16 cellular contexts compared by ENCODE assay signal in the genomic region with DNA sequence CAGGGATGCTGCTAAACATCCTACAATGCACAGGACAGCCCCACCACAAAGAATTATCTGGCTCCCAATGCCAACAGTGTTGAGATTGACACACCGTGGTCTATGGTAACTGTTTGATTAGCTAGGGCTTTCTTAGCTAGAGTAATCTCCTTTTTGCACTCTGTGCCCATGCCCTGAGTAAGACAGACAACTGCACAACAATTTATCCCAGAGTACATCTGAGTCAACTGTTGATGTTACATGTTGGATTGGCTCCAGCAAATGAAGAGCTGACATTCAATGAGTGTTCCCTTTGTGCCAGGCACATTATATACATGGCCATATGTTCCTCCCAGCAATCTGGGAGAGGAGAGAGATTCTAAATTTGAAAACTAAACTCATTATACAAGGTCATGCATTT. TPM values are rescaled to one million over a fixed set of nuclear protein-coding genes. Genes with fewer than 3 reads are reported as not detected.
DNase-seq lines count a peak whose midpoint lies in the region; ATAC-seq and TF ChIP-seq lines count a peak whose summit lies in the region.
"Had no signal": no experiment of that assay in that cellular context is flagged by ENCODE, and none has a peak within 500 bp of the region (broad histone marks: within the 10 kb centered on the region; RNA-seq: fewer than 3 reads in every experiment).

No MANE protein-coding gene starts in this region.

- CTCF ChIA-PET in CD8-positive, alpha-beta T cell (lab: Charles Lee), result interaction anchor here (0.6 to 1.2 kb wide), 2 partner anchors 38 to 103 kb away, joined by 3 to 4 read pairs; no protein-coding TSS in a partner anchor

- H3K4me3 ChIP-seq in CD8-positive, alpha-beta T cell (ENCODE audit: low read depth, low read length), result no peak overlapping the region
- H3K4me3 ChIP-seq in hepatocyte (no peak overlapping the region), suprapubic skin (no peak overlapping the region)
- H3K4me3 ChIP-seq: esophagus squamous epithelium, testis had no signal

- H3K4me1 ChIP-seq in CD8-positive, alpha-beta T cell (ENCODE audit: insufficient read depth, low read length), result peaks cover 68% of the 10 kb centered on the region
- H3K4me1 ChIP-seq in hepatocyte (ENCODE audit: insufficient read depth) (peaks cover 10% of the 10 kb centered on the region), suprapubic skin (no peaks in the 10 kb centered on the region)
- H3K4me1 ChIP-seq: testis had no signal

- H2AFZ ChIP-seq in hepatocyte, result no peak overlapping the region

- no peak for TF ChIP-seq CTCF in CD8-positive, alpha-beta T cell (IDR thresholded peaks at IDR 0.05)
- TF ChIP-seq CTCF in HFFc6 (IDR thresholded peaks at IDR 0.05), result no peak
- no peak for TF ChIP-seq CTCF in hepatocyte (IDR thresholded peaks at IDR 0.05; ENCODE audit: poor library complexity)
- no peak for TF ChIP-seq CTCF in suprapubic skin (IDR thresholded peaks at IDR 0.05)

- H3K27ac Mint-ChIP-seq in CD8-positive, alpha-beta T cell, result peak overlapping the region; percentile 70
- H3K27ac Mint-ChIP-seq in HFFc6, result no peak overlapping the region
- H3K27ac Mint-ChIP-seq in T-helper 17 cell, result peak overlapping the region; percentile 79
- H3K27ac Mint-ChIP-seq: activated T-helper 2 cell treated with anti-CD3 and anti-CD28 coated beads, Interferon-gamma antibody, Interleukin-2, Interleukin-4, amounts not matched to agents 10 μg/mL and 5 μg/mL and 100 μg/mL, durations not matched to agents 14 hours and 24 hours and 36 hours; nephron progenitor cell had no signal

- peaks cover 62% of the 10 kb centered on the region for H3K4me1 Mint-ChIP-seq in CD8-positive, alpha-beta T cell (ENCODE audit: low read depth)
- H3K4me1 Mint-ChIP-seq in HFFc6 (ENCODE audit: low read depth), result peaks cover 8% of the 10 kb centered on the region
- H3K4me1 Mint-ChIP-seq in T-helper 17 cell, result peaks cover 23% of the 10 kb centered on the region
- H3K4me1 Mint-ChIP-seq: nephron progenitor cell had no signal

- 88% methylated on average over 1 of the region's 1 CpG for WGBS in hepatocyte (ENCODE audit: low lambda C conversion rate, missing lambda C conversion rate)
- WGBS in suprapubic skin, result 100% methylated on average over 1 of the region's 1 CpG

- intact Hi-C loops in CD8-positive, alpha-beta T cell (cut with DNase I, micrococcal nuclease), result no loop called here

- H3K4me3 Mint-ChIP-seq in CD8-positive, alpha-beta T cell, result no peak overlapping the region
- H3K4me3 Mint-ChIP-seq in HFFc6 (no peak overlapping the region), T-helper 17 cell (peak overlapping the region; percentile 12)
- H3K4me3 Mint-ChIP-seq: central memory CD8-positive, alpha-beta T cell; nephron progenitor cell had no signal

- DNase-seq in CD8-positive, alpha-beta T cell, result no peak
- DNase-seq in HFFc6 (peak; percentile 10), T-helper 17 cell (no peak), hepatocyte (ENCODE audit: low spot score) (no peak), NCI-H1048 (lab: John Stamatoyannopoulos, UW) (no peak), suprapubic skin (ENCODE audit: low spot score in 2 of 2) (no peak), kidney glomerular epithelial cell (lab: John Stamatoyannopoulos, UW) (no peak)
- DNase-seq: activated CD4-positive, CD25-positive, alpha-beta regulatory T cell treated with anti-CD3 and anti-CD28 coated beads, Interleukin-2, amount 50 U/mL, for 72 hours; esophagus squamous epithelium; islet precursor cell; NCI-H1105 treated with DMSO at 0.1 percent for 48 hours; nephron progenitor cell; testis had no signal

- H3K36me3 ChIP-seq in CD8-positive, alpha-beta T cell (ENCODE audit: insufficient read depth, low read length), result no peaks in the 10 kb centered on the region
- no peaks in the 10 kb centered on the region for H3K36me3 ChIP-seq in hepatocyte (replicated peaks; ENCODE audit: insufficient read depth, low read depth)
- H3K36me3 ChIP-seq in suprapubic skin, result no peaks in the 10 kb centered on the region
- H3K36me3 ChIP-seq: esophagus squamous epithelium had no signal

- no peaks in the 10 kb centered on the region for H4K20me1 ChIP-seq in hepatocyte (ENCODE audit: insufficient read depth, poor library complexity, severe bottlenecking)

- no peaks in the 10 kb centered on the region for H3K36me3 Mint-ChIP-seq in CD8-positive, alpha-beta T cell
- H3K36me3 Mint-ChIP-seq in HFFc6 (ENCODE audit: low read depth) (0 out of 2 replicates have a peak, but pooled peaks cover 5% of the 10 kb centered on the region), T-helper 17 cell (ENCODE audit: low read depth) (no peaks in the 10 kb centered on the region)

- H3K27me3 Mint-ChIP-seq in CD8-positive, alpha-beta T cell (ENCODE audit: low read depth), result no peaks in the 10 kb centered on the region
- H3K27me3 Mint-ChIP-seq in HFFc6 (ENCODE audit: insufficient read depth), result no peaks in the 10 kb centered on the region
- H3K27me3 Mint-ChIP-seq in T-helper 17 cell, result no peaks in the 10 kb centered on the region
- H3K27me3 Mint-ChIP-seq: central memory CD8-positive, alpha-beta T cell had no signal

- H3K9me2 ChIP-seq in hepatocyte (replicated peaks; ENCODE audit: insufficient read depth), result no peaks in the 10 kb centered on the region

- no peaks in the 10 kb centered on the region for H3K9me3 ChIP-seq in CD8-positive, alpha-beta T cell (ENCODE audit: low read length)
- H3K9me3 ChIP-seq in T-helper 17 cell (ENCODE audit: control insufficient read depth, low read length, poor library complexity, severe bottlenecking) (no peaks in the 10 kb centered on the region), hepatocyte (ENCODE audit: low read depth) (no peaks in the 10 kb centered on the region), suprapubic skin (no peaks in the 10 kb centered on the region)
- H3K9me3 ChIP-seq: esophagus squamous epithelium, testis had no signal

- H3K79me2 ChIP-seq in hepatocyte, result no peaks in the 10 kb centered on the region

- H3K4me2 ChIP-seq in hepatocyte, result no peak overlapping the region

- no peaks in the 10 kb centered on the region for H3K9me3 Mint-ChIP-seq in CD8-positive, alpha-beta T cell
- no peaks in the 10 kb centered on the region for H3K9me3 Mint-ChIP-seq in HFFc6
- H3K9me3 Mint-ChIP-seq: central memory CD8-positive, alpha-beta T cell had no signal

- POLR2A ChIA-PET in CD8-positive, alpha-beta T cell (lab: Charles Lee), result interaction anchor here (1.0 to 5.1 kb wide), 4 partner anchors 10 to 73 kb away, joined by 3 to 108 read pairs (median 5); a partner anchor contains a TSS

- no peaks in the 10 kb centered on the region for H3K27me3 ChIP-seq in CD8-positive, alpha-beta T cell (ENCODE audit: insufficient read depth, low read length)
- no peaks in the 10 kb centered on the region for H3K27me3 ChIP-seq in hepatocyte
- H3K27me3 ChIP-seq in suprapubic skin, result no peaks in the 10 kb centered on the region
- H3K27me3 ChIP-seq: esophagus squamous epithelium, testis had no signal

- H3K27ac ChIP-seq in CD8-positive, alpha-beta T cell (ENCODE audit: low read depth, low read length), result no peak overlapping the region
- H3K27ac ChIP-seq in hepatocyte (peak overlapping the region; percentile 45), suprapubic skin (no peak overlapping the region)
- H3K27ac ChIP-seq: esophagus squamous epithelium, testis had no signal

- no peak for TF ChIP-seq POLR2A in suprapubic skin (IDR thresholded peaks at IDR 0.05)

- no peak for TF ChIP-seq EP300 in suprapubic skin (IDR thresholded peaks at IDR 0.05)

- ATAC-seq in CD8-positive, alpha-beta T cell, result no peak
- ATAC-seq in T-helper 17 cell, result no peak
- no peak for ATAC-seq in HG02763 (IDR thresholded peaks at IDR 0.05; ENCODE audit: unreplicated experiment)

RNA-seq across cellular contexts. Expression of a gene that starts 3.8 kb away (rescaled TPM):
- not detected for total RNA-seq in CD8-positive, alpha-beta T cell
- total RNA-seq in HFFc6 (2021; fragmentation: NEBNext Ultra II Directional; extraction: Animal tissue kit (Norgen Biotek cat#: 25700)), result not detected
- total RNA-seq in T-helper 17 cell, result not detected
- not detected in 2 replicates for total RNA-seq in hepatocyte
- polyA plus RNA-seq in hepatocyte, result not detected in 2 replicates
- total RNA-seq in suprapubic skin, result not detected
- total RNA-seq: activated T-helper 2 cell treated with anti-CD3 and anti-CD28 coated beads, Interferon-gamma antibody, Interleukin-2, Interleukin-4, amounts not matched to agents 10 μg/mL and 5 μg/mL and 100 μg/mL, durations not matched to agents 14 hours and 24 hours and 36 hours; esophagus squamous epithelium had no signal
